In the genomic region with DNA sequence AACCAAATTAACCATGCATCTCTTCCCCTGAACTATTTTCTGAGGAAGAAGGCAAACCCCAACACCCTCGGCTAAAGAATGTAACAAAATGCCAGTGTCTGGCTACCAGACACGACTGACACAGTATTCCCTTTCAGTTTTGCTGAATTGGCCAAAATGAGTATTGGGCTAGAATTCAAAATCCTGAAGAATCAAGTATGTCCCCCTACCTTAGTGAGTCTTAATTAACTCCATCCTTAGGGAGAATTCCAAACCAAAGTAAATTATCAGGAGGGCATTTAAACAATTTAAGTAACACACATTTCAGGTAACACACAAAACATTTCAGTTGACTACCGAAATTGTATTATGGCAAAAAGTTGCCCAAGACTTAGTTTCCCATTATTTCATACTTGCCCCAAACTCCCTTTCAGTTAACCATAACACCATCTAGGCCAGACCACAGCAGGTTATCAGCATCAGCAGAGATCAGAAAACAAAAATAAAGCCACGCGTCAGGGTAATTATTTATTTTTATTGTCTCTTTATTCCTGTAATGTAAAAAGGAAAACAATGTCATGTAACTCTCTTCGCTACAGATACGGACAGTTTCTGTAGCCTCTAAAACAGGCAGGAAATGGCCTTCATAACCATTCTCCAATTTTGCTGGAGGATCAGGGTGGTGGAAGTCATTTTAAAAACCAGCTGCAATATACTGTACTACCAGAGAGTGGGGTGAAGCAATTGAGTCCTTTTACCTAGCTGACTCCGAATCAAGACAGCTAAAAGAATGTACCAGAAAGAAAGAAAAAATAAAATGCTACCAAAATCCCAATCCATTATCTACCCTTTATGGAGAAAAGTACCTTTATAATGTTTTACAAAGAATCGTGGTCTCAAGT, we compare ENCODE assay signal across 1 cellular context.
TF ChIP-seq lines count a peak whose summit lies in the region.

No MANE protein-coding gene starts in this region.

TF ChIP-seq in HepG2, 621 proteins besides CTCF, POLR2A, EP300 and RAD21 (continues in another document):
- TF ChIP-seq ZNF83 (CRISPR knock-in tag; IDR thresholded peaks at IDR 0.05; ENCODE audit: borderline replicate concordance) (no peak), NR3C1 (CRISPR knock-in tag; IDR thresholded peaks at IDR 0.05) (no peak), AGO1 (IDR thresholded peaks at IDR 0.05; ENCODE audit: low read depth, low read length, poor library complexity, severe bottlenecking) (no peak), ZNF883 (CRISPR knock-in tag; IDR thresholded peaks at IDR 0.05; ENCODE audit: not compliant biosample characterization) (no peak), CHCHD3 (CRISPR knock-in tag; IDR thresholded peaks at IDR 0.05) (no peak), ZNF101 (CRISPR knock-in tag; IDR thresholded peaks at IDR 0.05; ENCODE audit: borderline replicate concordance, low read depth) (0 out of 2 replicates have a peak, but pooled peaks have one; percentile 24), RXRA (CRISPR knock-in tag; IDR thresholded peaks at IDR 0.05) (no peak), NFYB (CRISPR knock-in tag; IDR thresholded peaks at IDR 0.05) (no peak), HDAC1 (CRISPR knock-in tag; IDR thresholded peaks at IDR 0.05) (0 out of 2 replicates have a peak, but pooled peaks have one; percentile 30), NFATC3 (CRISPR knock-in tag; IDR thresholded peaks at IDR 0.05) (no peak), ZBTB8A (CRISPR knock-in tag; IDR thresholded peaks at IDR 0.05; ENCODE audit: borderline replicate concordance, low read depth) (no peak), SMARCC2 (IDR thresholded peaks at IDR 0.05) (no peak), ZNF251 (CRISPR knock-in tag; IDR thresholded peaks at IDR 0.05) (no peak), RBM39 (IDR thresholded peaks at IDR 0.05; ENCODE audit: low read depth, low read length, poor library complexity, severe bottlenecking) (no peak), ATRX (CRISPR knock-in tag; IDR thresholded peaks at IDR 0.05; ENCODE audit: borderline replicate concordance) (no peak), ZNF329 (CRISPR knock-in tag; IDR thresholded peaks at IDR 0.05; ENCODE audit: low read depth) (no peak), REXO4 (CRISPR knock-in tag; IDR thresholded peaks at IDR 0.05; ENCODE audit: borderline replicate concordance) (no peak), ZNF274 (CRISPR knock-in tag; IDR thresholded peaks at IDR 0.05) (no peak), ZKSCAN1 (IDR thresholded peaks at IDR 0.05; ENCODE audit: low read length) (no peak), SMC3 (IDR thresholded peaks at IDR 0.05; ENCODE audit: low read length) (peak; percentile 37), SCMH1 (CRISPR knock-in tag; IDR thresholded peaks at IDR 0.05; ENCODE audit: borderline replicate concordance) (no peak), POLR2AphosphoS5 (IDR thresholded peaks at IDR 0.05; ENCODE audit: low read depth, low read length) (peak; percentile 47; the same call in 1 of the 2 replicates), TBX3 (IDR thresholded peaks at IDR 0.05; ENCODE audit: borderline replicate concordance) (no peak), SPEN (CRISPR knock-in tag; IDR thresholded peaks at IDR 0.05; ENCODE audit: low read depth) (no peak), SKI (IDR thresholded peaks at IDR 0.05; ENCODE audit: partially characterized antibody) (no peak), ZNF451 (CRISPR knock-in tag; IDR thresholded peaks at IDR 0.05) (0 out of 2 replicates have a peak, but pooled peaks have one; percentile 27), HOXA9 (CRISPR knock-in tag; IDR thresholded peaks at IDR 0.05; ENCODE audit: borderline replicate concordance) (no peak), ZNF768 (CRISPR knock-in tag; IDR thresholded peaks at IDR 0.05) (no peak), NFE2L1 (CRISPR knock-in tag; IDR thresholded peaks at IDR 0.05; ENCODE audit: borderline replicate concordance) (no peak), SALL2 (CRISPR knock-in tag; IDR thresholded peaks at IDR 0.05) (no peak), HNF4A (CRISPR knock-in tag; IDR thresholded peaks at IDR 0.05) (no peak), ZNF225 (CRISPR knock-in tag; IDR thresholded peaks at IDR 0.05) (no peak), ZNF619 (CRISPR knock-in tag; IDR thresholded peaks at IDR 0.05) (no peak)
- TF ChIP-seq, protein P1, sequence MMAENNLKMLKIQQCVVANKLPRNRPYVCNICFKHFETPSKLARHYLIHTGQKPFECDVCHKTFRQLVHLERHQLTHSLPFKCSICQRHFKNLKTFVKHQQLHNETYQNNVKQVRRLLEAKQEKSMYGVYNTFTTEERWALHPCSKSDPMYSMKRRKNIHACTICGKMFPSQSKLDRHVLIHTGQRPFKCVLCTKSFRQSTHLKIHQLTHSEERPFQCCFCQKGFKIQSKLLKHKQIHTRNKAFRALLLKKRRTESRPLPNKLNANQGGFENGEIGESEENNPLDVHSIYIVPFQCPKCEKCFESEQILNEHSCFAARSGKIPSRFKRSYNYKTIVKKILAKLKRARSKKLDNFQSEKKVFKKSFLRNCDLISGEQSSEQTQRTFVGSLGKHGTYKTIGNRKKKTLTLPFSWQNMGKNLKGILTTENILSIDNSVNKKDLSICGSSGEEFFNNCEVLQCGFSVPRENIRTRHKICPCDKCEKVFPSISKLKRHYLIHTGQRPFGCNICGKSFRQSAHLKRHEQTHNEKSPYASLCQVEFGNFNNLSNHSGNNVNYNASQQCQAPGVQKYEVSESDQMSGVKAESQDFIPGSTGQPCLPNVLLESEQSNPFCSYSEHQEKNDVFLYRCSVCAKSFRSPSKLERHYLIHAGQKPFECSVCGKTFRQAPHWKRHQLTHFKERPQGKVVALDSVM (CRISPR knock-in tag; IDR thresholded peaks at IDR 0.05), result no peak
- TF ChIP-seq, protein P2, sequence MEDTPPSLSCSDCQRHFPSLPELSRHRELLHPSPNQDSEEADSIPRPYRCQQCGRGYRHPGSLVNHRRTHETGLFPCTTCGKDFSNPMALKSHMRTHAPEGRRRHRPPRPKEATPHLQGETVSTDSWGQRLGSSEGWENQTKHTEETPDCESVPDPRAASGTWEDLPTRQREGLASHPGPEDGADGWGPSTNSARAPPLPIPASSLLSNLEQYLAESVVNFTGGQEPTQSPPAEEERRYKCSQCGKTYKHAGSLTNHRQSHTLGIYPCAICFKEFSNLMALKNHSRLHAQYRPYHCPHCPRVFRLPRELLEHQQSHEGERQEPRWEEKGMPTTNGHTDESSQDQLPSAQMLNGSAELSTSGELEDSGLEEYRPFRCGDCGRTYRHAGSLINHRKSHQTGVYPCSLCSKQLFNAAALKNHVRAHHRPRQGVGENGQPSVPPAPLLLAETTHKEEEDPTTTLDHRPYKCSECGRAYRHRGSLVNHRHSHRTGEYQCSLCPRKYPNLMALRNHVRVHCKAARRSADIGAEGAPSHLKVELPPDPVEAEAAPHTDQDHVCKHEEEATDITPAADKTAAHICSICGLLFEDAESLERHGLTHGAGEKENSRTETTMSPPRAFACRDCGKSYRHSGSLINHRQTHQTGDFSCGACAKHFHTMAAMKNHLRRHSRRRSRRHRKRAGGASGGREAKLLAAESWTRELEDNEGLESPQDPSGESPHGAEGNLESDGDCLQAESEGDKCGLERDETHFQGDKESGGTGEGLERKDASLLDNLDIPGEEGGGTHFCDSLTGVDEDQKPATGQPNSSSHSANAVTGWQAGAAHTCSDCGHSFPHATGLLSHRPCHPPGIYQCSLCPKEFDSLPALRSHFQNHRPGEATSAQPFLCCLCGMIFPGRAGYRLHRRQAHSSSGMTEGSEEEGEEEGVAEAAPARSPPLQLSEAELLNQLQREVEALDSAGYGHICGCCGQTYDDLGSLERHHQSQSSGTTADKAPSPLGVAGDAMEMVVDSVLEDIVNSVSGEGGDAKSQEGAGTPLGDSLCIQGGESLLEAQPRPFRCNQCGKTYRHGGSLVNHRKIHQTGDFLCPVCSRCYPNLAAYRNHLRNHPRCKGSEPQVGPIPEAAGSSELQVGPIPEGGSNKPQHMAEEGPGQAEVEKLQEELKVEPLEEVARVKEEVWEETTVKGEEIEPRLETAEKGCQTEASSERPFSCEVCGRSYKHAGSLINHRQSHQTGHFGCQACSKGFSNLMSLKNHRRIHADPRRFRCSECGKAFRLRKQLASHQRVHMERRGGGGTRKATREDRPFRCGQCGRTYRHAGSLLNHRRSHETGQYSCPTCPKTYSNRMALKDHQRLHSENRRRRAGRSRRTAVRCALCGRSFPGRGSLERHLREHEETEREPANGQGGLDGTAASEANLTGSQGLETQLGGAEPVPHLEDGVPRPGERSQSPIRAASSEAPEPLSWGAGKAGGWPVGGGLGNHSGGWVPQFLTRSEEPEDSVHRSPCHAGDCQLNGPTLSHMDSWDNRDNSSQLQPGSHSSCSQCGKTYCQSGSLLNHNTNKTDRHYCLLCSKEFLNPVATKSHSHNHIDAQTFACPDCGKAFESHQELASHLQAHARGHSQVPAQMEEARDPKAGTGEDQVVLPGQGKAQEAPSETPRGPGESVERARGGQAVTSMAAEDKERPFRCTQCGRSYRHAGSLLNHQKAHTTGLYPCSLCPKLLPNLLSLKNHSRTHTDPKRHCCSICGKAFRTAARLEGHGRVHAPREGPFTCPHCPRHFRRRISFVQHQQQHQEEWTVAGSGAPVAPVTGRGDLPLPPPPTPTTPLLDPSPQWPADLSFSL (CRISPR knock-in tag; IDR thresholded peaks at IDR 0.05), result no peak
- TF ChIP-seq, protein P3, sequence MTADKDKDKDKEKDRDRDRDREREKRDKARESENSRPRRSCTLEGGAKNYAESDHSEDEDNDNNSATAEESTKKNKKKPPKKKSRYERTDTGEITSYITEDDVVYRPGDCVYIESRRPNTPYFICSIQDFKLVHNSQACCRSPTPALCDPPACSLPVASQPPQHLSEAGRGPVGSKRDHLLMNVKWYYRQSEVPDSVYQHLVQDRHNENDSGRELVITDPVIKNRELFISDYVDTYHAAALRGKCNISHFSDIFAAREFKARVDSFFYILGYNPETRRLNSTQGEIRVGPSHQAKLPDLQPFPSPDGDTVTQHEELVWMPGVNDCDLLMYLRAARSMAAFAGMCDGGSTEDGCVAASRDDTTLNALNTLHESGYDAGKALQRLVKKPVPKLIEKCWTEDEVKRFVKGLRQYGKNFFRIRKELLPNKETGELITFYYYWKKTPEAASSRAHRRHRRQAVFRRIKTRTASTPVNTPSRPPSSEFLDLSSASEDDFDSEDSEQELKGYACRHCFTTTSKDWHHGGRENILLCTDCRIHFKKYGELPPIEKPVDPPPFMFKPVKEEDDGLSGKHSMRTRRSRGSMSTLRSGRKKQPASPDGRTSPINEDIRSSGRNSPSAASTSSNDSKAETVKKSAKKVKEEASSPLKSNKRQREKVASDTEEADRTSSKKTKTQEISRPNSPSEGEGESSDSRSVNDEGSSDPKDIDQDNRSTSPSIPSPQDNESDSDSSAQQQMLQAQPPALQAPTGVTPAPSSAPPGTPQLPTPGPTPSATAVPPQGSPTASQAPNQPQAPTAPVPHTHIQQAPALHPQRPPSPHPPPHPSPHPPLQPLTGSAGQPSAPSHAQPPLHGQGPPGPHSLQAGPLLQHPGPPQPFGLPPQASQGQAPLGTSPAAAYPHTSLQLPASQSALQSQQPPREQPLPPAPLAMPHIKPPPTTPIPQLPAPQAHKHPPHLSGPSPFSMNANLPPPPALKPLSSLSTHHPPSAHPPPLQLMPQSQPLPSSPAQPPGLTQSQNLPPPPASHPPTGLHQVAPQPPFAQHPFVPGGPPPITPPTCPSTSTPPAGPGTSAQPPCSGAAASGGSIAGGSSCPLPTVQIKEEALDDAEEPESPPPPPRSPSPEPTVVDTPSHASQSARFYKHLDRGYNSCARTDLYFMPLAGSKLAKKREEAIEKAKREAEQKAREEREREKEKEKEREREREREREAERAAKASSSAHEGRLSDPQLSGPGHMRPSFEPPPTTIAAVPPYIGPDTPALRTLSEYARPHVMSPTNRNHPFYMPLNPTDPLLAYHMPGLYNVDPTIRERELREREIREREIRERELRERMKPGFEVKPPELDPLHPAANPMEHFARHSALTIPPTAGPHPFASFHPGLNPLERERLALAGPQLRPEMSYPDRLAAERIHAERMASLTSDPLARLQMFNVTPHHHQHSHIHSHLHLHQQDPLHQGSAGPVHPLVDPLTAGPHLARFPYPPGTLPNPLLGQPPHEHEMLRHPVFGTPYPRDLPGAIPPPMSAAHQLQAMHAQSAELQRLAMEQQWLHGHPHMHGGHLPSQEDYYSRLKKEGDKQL (CRISPR knock-in tag; IDR thresholded peaks at IDR 0.05; ENCODE audit: low read depth), result no peak
- TF ChIP-seq, protein P4, sequence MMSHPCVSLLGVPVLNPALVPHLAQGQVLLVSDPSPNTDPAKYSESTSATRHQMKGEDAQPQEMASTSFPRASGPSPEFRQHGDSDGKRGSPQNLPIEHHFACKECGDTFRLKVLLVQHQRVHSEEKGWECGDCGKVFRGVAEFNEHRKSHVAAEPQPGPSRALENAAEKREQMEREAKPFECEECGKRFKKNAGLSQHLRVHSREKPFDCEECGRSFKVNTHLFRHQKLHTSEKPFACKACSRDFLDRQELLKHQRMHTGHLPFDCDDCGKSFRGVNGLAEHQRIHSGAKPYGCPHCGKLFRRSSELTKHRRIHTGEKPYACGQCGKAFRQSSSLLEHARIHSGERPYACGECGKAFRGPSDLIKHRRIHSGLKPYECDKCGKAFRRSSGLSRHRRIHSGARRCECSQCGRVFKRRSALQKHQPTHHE (CRISPR knock-in tag; IDR thresholded peaks at IDR 0.05; ENCODE audit: borderline replicate concordance), result no peak; the same call in 1 of the 2 replicates
- TF ChIP-seq, protein P5, sequence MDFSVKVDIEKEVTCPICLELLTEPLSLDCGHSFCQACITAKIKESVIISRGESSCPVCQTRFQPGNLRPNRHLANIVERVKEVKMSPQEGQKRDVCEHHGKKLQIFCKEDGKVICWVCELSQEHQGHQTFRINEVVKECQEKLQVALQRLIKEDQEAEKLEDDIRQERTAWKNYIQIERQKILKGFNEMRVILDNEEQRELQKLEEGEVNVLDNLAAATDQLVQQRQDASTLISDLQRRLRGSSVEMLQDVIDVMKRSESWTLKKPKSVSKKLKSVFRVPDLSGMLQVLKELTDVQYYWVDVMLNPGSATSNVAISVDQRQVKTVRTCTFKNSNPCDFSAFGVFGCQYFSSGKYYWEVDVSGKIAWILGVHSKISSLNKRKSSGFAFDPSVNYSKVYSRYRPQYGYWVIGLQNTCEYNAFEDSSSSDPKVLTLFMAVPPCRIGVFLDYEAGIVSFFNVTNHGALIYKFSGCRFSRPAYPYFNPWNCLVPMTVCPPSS (IDR thresholded peaks at IDR 0.05), result no peak
- TF ChIP-seq, protein P6, sequence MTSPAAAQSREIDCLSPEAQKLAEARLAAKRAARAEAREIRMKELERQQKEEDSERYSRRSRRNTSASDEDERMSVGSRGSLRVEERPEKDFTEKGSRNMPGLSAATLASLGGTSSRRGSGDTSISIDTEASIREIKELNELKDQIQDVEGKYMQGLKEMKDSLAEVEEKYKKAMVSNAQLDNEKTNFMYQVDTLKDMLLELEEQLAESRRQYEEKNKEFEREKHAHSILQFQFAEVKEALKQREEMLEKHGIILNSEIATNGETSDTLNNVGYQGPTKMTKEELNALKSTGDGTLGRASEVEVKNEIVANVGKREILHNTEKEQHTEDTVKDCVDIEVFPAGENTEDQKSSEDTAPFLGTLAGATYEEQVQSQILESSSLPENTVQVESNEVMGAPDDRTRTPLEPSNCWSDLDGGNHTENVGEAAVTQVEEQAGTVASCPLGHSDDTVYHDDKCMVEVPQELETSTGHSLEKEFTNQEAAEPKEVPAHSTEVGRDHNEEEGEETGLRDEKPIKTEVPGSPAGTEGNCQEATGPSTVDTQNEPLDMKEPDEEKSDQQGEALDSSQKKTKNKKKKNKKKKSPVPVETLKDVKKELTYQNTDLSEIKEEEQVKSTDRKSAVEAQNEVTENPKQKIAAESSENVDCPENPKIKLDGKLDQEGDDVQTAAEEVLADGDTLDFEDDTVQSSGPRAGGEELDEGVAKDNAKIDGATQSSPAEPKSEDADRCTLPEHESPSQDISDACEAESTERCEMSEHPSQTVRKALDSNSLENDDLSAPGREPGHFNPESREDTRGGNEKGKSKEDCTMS (CRISPR knock-in tag; conservative IDR thresholded peaks at IDR 0.05), result no peak
